ENCODE assay signal across 23 cellular contexts in genomic region chr5:142746532-142746931, GRCh38. TPM values are rescaled to one million over a fixed set of nuclear protein-coding genes. Genes with fewer than 3 reads are reported as not detected.
DNase-seq lines count a peak whose midpoint lies in the region; ATAC-seq, FAIRE-seq and TF ChIP-seq lines count a peak whose summit lies in the region.
"Had no signal": no experiment of that assay in that cellular context is flagged by ENCODE, and none has a peak within 500 bp of the region (broad histone marks: within the 10 kb centered on the region; RNA-seq: fewer than 3 reads in every experiment).

No MANE protein-coding gene starts in this region.

- intact Hi-C loops in heart left ventricle (cut with DNase I) = loop anchor here in 4 of 10 donors (5.0 to 10.0 kb wide), 3 partner anchors 121 to 138 kb away; no protein-coding TSS in a partner anchor
- intact Hi-C loops in cardiac septum (cut with DNase I) = no loop called here
- intact Hi-C loops in mammary epithelial cell (cut with micrococcal nuclease) = no loop called here

- ATAC-seq in heart left ventricle = no peak

- H3K4me1 ChIP-seq in heart left ventricle (peaks cover 5 to 66% (median 44%) of the 10 kb centered on the region in 12 donors), GM23248 (ENCODE audit: insufficient read depth) (peaks cover 47% of the 10 kb centered on the region), keratinocyte (ENCODE audit: control insufficient read depth, extremely low read depth, insufficient read depth, low read length) (peaks cover 19% of the 10 kb centered on the region), mammary epithelial cell (ENCODE audit: insufficient read depth, low read length) (peaks cover 24% of the 10 kb centered on the region)

- peaks cover 39% of the 10 kb centered on the region for H3F3A ChIP-seq in GM23248 (ENCODE audit: insufficient read depth)

- peak; percentile 34 for FAIRE-seq in keratinocyte (lab: Jason Lieb, UNC)
- FAIRE-seq: GM19239, H54 had no signal

- H3K36me3 ChIP-seq in heart left ventricle (no peaks in the 10 kb centered on the region), GM23248 (ENCODE audit: low read depth) (no peaks in the 10 kb centered on the region), keratinocyte (ENCODE audit: control insufficient read depth in 2 of 2, extremely low read depth in 1 of 2, insufficient read depth in 2 of 2, low read length in 2 of 2) (no peaks in the 10 kb centered on the region), mammary epithelial cell (ENCODE audit: insufficient read depth, low read length) (no peaks in the 10 kb centered on the region)

- CTCF ChIA-PET in mammary epithelial cell (lab: Charles Lee; ENCODE audit: low non-redundant PET) = interaction anchor here (0.6 kb wide), 1 partner anchor 119 kb away, joined by 3 read pairs; no protein-coding TSS in a partner anchor

- DNase-seq in heart left ventricle (no peak), cardiac septum (ENCODE audit: low spot score) (no peak), GM23248 (no peak), SK-N-DZ (ENCODE audit: low spot score) (peak; percentile 71), keratinocyte (ENCODE audit: low read depth, low spot score) (no peak), middle frontal gyrus (ENCODE audit: extremely low spot score, low spot score) (no peak), nucleus accumbens (lab: John Stamatoyannopoulos, UW) (no peak), mammary epithelial cell (no peak)
- DNase-seq: CD4-positive, CD25-positive, alpha-beta regulatory T cell; DMS153; KBM-7; MV-4-11; NCI-H1105; NCI-H1436 treated with DMSO at 0.1 percent for 48 hours; NCI-H1930; NCI-H2107; NCI-H524; NCI-H748 treated with DMSO at 0.1 percent for 48 hours; NK-92 treated with Interleukin-12 subunit alpha and Interleukin-12 subunit beta, amount 100 ng/mL, for 24 hours; PC-9; SHP77 had no signal

- dilution Hi-C loops in keratinocyte (cut with MboI; ENCODE audit: extremely low pct_ligation_motif_present, low sequenced_read_pairs) = no loop called here
- dilution Hi-C loops in mammary epithelial cell (cut with HindIII; ENCODE audit: low sequenced_read_pairs) = no loop called here

- no peaks in the 10 kb centered on the region for H3K9me1 ChIP-seq in keratinocyte (ENCODE audit: control insufficient read depth, extremely low read depth, insufficient read depth, low read length)

- H4K20me1 ChIP-seq in GM23248 (ENCODE audit: insufficient read depth) = no peaks in the 10 kb centered on the region
- no peaks in the 10 kb centered on the region for H4K20me1 ChIP-seq in keratinocyte (ENCODE audit: control insufficient read depth, extremely low read depth, insufficient read depth, low read length)
- H4K20me1 ChIP-seq in mammary epithelial cell (ENCODE audit: insufficient read depth, low read length) = no peaks in the 10 kb centered on the region

- no peak for TF ChIP-seq POLR2A in heart left ventricle (IDR thresholded peaks at IDR 0.05)

- H2AFZ ChIP-seq in GM23248 = no peak overlapping the region; the same call in 1 of the 2 replicates
- no peak overlapping the region for H2AFZ ChIP-seq in keratinocyte (ENCODE audit: control insufficient read depth, low read length)
- no peak overlapping the region for H2AFZ ChIP-seq in mammary epithelial cell (ENCODE audit: low read depth, low read length)
- H2AFZ ChIP-seq: PC-9 had no signal

- H3K9me3 ChIP-seq in heart left ventricle = no peaks in the 10 kb centered on the region
- no peaks in the 10 kb centered on the region for H3K9me3 ChIP-seq in GM23248 (ENCODE audit: low read depth)
- no peaks in the 10 kb centered on the region for H3K9me3 ChIP-seq in keratinocyte (ENCODE audit: control insufficient read depth, low read depth, low read length)
- H3K9me3 ChIP-seq in mammary epithelial cell (replicated peaks; ENCODE audit: insufficient read depth, low read length) = no peaks in the 10 kb centered on the region

- peak overlapping the region; percentile 20 for H3K4me2 ChIP-seq in GM23248 (ENCODE audit: unreplicated experiment)
- H3K4me2 ChIP-seq in keratinocyte (ENCODE audit: control insufficient read depth, extremely low read depth, insufficient read depth, low read depth, low read length) = no peak overlapping the region
- no peak overlapping the region for H3K4me2 ChIP-seq in mammary epithelial cell (ENCODE audit: insufficient read depth, low read depth, low read length)
- H3K4me2 ChIP-seq: PC-9 had no signal

- H3K27me3 ChIP-seq in heart left ventricle = no peaks in the 10 kb centered on the region
- H3K27me3 ChIP-seq in GM23248 (replicated peaks; ENCODE audit: insufficient read depth) = no peaks in the 10 kb centered on the region
- H3K27me3 ChIP-seq in keratinocyte (ENCODE audit: control insufficient read depth, extremely low read depth, insufficient read depth, low read length) = no peaks in the 10 kb centered on the region
- H3K27me3 ChIP-seq in mammary epithelial cell (ENCODE audit: insufficient read depth, low read length) = no peaks in the 10 kb centered on the region

- H3K4me3 ChIP-seq in heart left ventricle = no peak overlapping the region
- no peak overlapping the region for H3K4me3 ChIP-seq in GM23248
- no peak overlapping the region for H3K4me3 ChIP-seq in keratinocyte (ENCODE audit: control insufficient read depth in 2 of 3, extremely low read depth in 1 of 3, insufficient read depth in 2 of 3, low read depth in 1 of 3, low read length in 3 of 3)
- no peak overlapping the region for H3K4me3 ChIP-seq in mammary epithelial cell (replicated peaks in 1 of 3; ENCODE audit: insufficient read depth in 1 of 3, low read depth in 2 of 3, low read length in 3 of 3)
- H3K4me3 ChIP-seq: PC-9 had no signal

- TF ChIP-seq CTCF in heart left ventricle (IDR thresholded peaks at IDR 0.05) (no peak), keratinocyte (optimal IDR thresholded peaks at IDR 0.05 in 1 of 3, IDR thresholded peaks at IDR 0.05 in 1 of 3, conservative IDR thresholded peaks at IDR 0.05 in 1 of 3; ENCODE audit: extremely low read depth in 1 of 3, insufficient read depth in 2 of 3, low read length in 3 of 3) (no peak), mammary epithelial cell (conservative IDR thresholded peaks at IDR 0.05 in 1 of 2, IDR thresholded peaks at IDR 0.05 in 1 of 2; ENCODE audit: extremely low read depth in 1 of 2, insufficient read depth in 1 of 2, low read depth in 1 of 2, low read length in 2 of 2) (no peak)

- WGBS in heart left ventricle, 4 donors = 39 to 49% (median 45%) methylated on average over 4 of the region's 4 CpGs
- WGBS in GM23248 (ENCODE audit: low coverage in 1 of 2, low lambda C conversion rate in 2 of 2, missing lambda C conversion rate in 2 of 2), 2 experiments = 37 to 38% methylated on average over 4 of the region's 4 CpGs
- 96% methylated on average over 4 of the region's 4 CpGs for WGBS in mammary epithelial cell (ENCODE audit: low coverage, missing lambda C conversion rate)

- peak overlapping the region; percentile 42; the same call in 1 of the 2 replicates for H3K9ac ChIP-seq in GM23248
- H3K9ac ChIP-seq in keratinocyte (ENCODE audit: control insufficient read depth, extremely low read depth, insufficient read depth, low read length) = no peak overlapping the region
- no peak overlapping the region for H3K9ac ChIP-seq in mammary epithelial cell (ENCODE audit: insufficient read depth, low read length)

- H3K9me2 ChIP-seq in GM23248 (ENCODE audit: insufficient read depth) = no peaks in the 10 kb centered on the region

- H3K27ac ChIP-seq in heart left ventricle (peak overlapping the region in 11 of 12 donors; percentile 7 to 77 (median 47)), GM23248 (peak overlapping the region; percentile 66), keratinocyte (ENCODE audit: control insufficient read depth, insufficient read depth, low read length) (no peak overlapping the region), mammary epithelial cell (ENCODE audit: insufficient read depth, low read depth, low read length) (no peak overlapping the region)
- H3K27ac ChIP-seq: PC-9 had no signal

- no peaks in the 10 kb centered on the region for H3K79me2 ChIP-seq in GM23248 (ENCODE audit: insufficient read depth)
- H3K79me2 ChIP-seq in keratinocyte (ENCODE audit: control insufficient read depth, insufficient read depth, low read length) = no peaks in the 10 kb centered on the region
- no peaks in the 10 kb centered on the region for H3K79me2 ChIP-seq in mammary epithelial cell (ENCODE audit: insufficient read depth, low read length)

- BruUV-seq in mammary epithelial cell (replicated peaks; lab: Mats Ljungman, UMichigan) = no TSS peak

- in situ Hi-C loops in GM23248 (cut with MboI) = no loop called here
- in situ Hi-C loops in mammary epithelial cell (cut with MboI; ENCODE audit: low sequenced_read_pairs in 2 of 2) = no loop called here

RNA-seq across cellular contexts. Expression of gene ARHGAP26, which starts 23.6 kb away (rescaled TPM):
- total RNA-seq in heart left ventricle (10 to 100 TPM; 22.9 to 52.1 (median 35.6) TPM), cardiac septum (32.0 TPM), mammary epithelial cell (10 to 100 TPM; 23.8 to 34.0 TPM)
- polyA plus RNA-seq in heart left ventricle (10 to 100 TPM; 11.9 to 18.2 TPM), GM23248 (2016; fragmentation: Nextera tagmentation; extraction: Ambion mirVana) (1.7 and 1.9 TPM in 2 replicates), keratinocyte (3.4 to 4.4 TPM (median 3.9 TPM) in 3 replicates), mammary epithelial cell (3.7 TPM)
- total RNA-seq in GM23248 (2014; rRNA removed; shearing (Covaris generic)) = 1.6 and 8.3 TPM in 2 replicates
- polyA plus RNA-seq in SK-N-DZ (2014; cell fraction: cytosol; rRNA removed) = 1.8 and 2.2 TPM in 2 replicates
- 3.5 and 10.5 TPM in 2 replicates for polyA plus RNA-seq in SK-N-DZ (2014; cell fraction: nucleus; rRNA removed)
- polyA plus RNA-seq in keratinocyte (2011; ENCODE audit: low read depth) = 12.7 TPM
- 3.0 and 3.8 TPM in 2 replicates for polyA plus RNA-seq in keratinocyte (2011; cell fraction: cytosol; rRNA removed)
- 8.0 and 15.2 TPM in 2 replicates for polyA plus RNA-seq in keratinocyte (2011; cell fraction: nucleus; rRNA removed)
- 6.1 and 7.0 TPM in 2 replicates for polyA plus RNA-seq in keratinocyte (2012; ENCODE audit: low replicate concordance)
- polyA minus RNA-seq in keratinocyte (7.3 to 17.9 TPM (median 14.5 TPM) in 3 replicates), mammary epithelial cell (5.2 TPM)
- 2.1 TPM for polyA minus RNA-seq in keratinocyte (2011; cell fraction: cytosol; rRNA and poly(A)+ RNA removed)
- polyA minus RNA-seq in keratinocyte (2011; cell fraction: nucleus; rRNA and poly(A)+ RNA removed) = 14.1 and 35.8 TPM in 2 replicates

Comparison
In these comparisons a context has a peak if more than half of its experiments do, and no peak if none do; other contexts are left out.
1. H3K27ac ChIP-seq: peak in heart left ventricle (11 of 12) and GM23248 (single experiment); none in keratinocyte (single experiment) and mammary epithelial cell (single experiment).